Comparison of ENCODE assay signal across 8 cellular contexts in genomic region chr10:112446855-112447691, GRCh38. TPM values are rescaled to one million over a fixed set of nuclear protein-coding genes. Genes with fewer than 3 reads are reported as not detected.
A peak's percentile ranks its signal among the peaks of the same experiment; 100 is the strongest.
DNase-seq lines count a peak whose midpoint lies in the region; ATAC-seq, FAIRE-seq and TF ChIP-seq lines count a peak whose summit lies in the region.

VTI1A (plus strand) TSS chr10:112447215; CDS start chr10:112447374, 159 bp downstream.
ZDHHC6 (minus strand) TSS chr10:112446914; CDS start chr10:112445436, 1,478 bp downstream.

- peak; percentile 16 for TF ChIP-seq CTCF in kidney (IDR thresholded peaks at IDR 0.05; ENCODE audit: borderline replicate concordance, extremely low read depth, insufficient read depth)

- DNase-seq in AG08396 (ENCODE audit: low spot score): peak; percentile 87
- DNase-seq in NCI-H2196 treated with DMSO at 0.1 percent for 48 hours (lab: John Stamatoyannopoulos, UW; ENCODE audit: unreplicated experiment): peak; percentile 31
- DNase-seq in cerebellar cortex (ENCODE audit: low spot score): peak; percentile 84
- DNase-seq in kidney: peak; percentile 91
- DNase-seq in stimulated activated CD4-positive, alpha-beta T cell treated with anti-CD3 and anti-CD28 coated beads, Interleukin-15, amount 100 ng/mL, for 48 hours (ENCODE audit: low read depth in 2 of 2): peak; percentile 68 to 72

- peak within 1 kb of the TSS; percentile 91 to 92 for H3K9ac ChIP-seq in kidney (ENCODE audit: low read length in 2 of 2)

- H3K4me1 ChIP-seq in kidney (ENCODE audit: control insufficient read depth in 1 of 2, insufficient read depth in 1 of 2, low read depth in 1 of 2, low read length in 2 of 2): peaks cover 3 to 17% of the 10 kb centered on the region in 2 donors

- no peak for FAIRE-seq in kidney (lab: Jason Lieb, UNC)

- peak within 1 kb of the TSS; percentile 94 to 99 for H3K4me3 ChIP-seq in kidney (ENCODE audit: low read length in 2 of 2)

- peak within 1 kb of the TSS; percentile 84 to 90 for H3K27ac ChIP-seq in kidney (ENCODE audit: low read depth in 2 of 2, low read length in 2 of 2)

- H3K36me3 ChIP-seq in kidney (ENCODE audit: control insufficient read depth in 1 of 2, insufficient read depth in 2 of 2, low read length in 2 of 2): peaks cover 0 to 5% of the 10 kb centered on the region in 2 donors

- peak; percentile 95 for ATAC-seq in GM18868 (IDR thresholded peaks at IDR 0.05; ENCODE audit: unreplicated experiment)
- ATAC-seq in HG03108 (IDR thresholded peaks at IDR 0.05; ENCODE audit: unreplicated experiment): peak; percentile 90
- ATAC-seq in activated CD4-positive, CD25-positive, alpha-beta regulatory T cell treated with anti-CD3 and anti-CD28 coated beads, Interleukin-2, amount 50 U/mL, for 24 hours: peak; percentile 92 to 93

- H3K9me3 ChIP-seq in kidney (ENCODE audit: control insufficient read depth in 1 of 2, low read length in 2 of 2): no peaks in the 10 kb centered on the region

- intact Hi-C loops in kidney (cut with DNase I): no loop called here

RNA-seq across cellular contexts. Expression of gene VTI1A, which starts in this region (rescaled TPM):
- 41.8 TPM for total RNA-seq in kidney
- 9.2 TPM for polyA plus RNA-seq in kidney (ENCODE audit: insufficient read depth, low read depth, low replicate concordance)

RNA-seq across cellular contexts. Expression of gene ZDHHC6, which starts in this region (rescaled TPM):
- total RNA-seq in kidney: 37.5 TPM
- polyA plus RNA-seq in kidney (ENCODE audit: insufficient read depth, low read depth, low replicate concordance): 73.8 TPM

Comparison
In these comparisons a context has a peak if more than half of its experiments do, and no peak if none do; other contexts are left out.
1. Peak in every context shown above with its lines: DNase-seq, ATAC-seq, H3K4me3 ChIP-seq and H3K27ac ChIP-seq.
2. DNase-seq: peak in every context shown above with its lines; median percentile 91 in kidney; 87 in AG08396; 84 in cerebellar cortex; 70 in stimulated activated CD4-positive, alpha-beta T cell treated with anti-CD3 and anti-CD28 coated beads, Interleukin-15, amount 100 ng/mL, for 48 hours; 31 in NCI-H2196 treated with DMSO at 0.1 percent for 48 hours.